Comparison of ENCODE assay signal across 8 cellular contexts in genomic region chr14:93962701-93963601, GRCh38. TPM values are rescaled to one million over a fixed set of nuclear protein-coding genes. Genes with fewer than 3 reads are reported as not detected.
DNase-seq lines count a peak whose midpoint lies in the region; ATAC-seq, FAIRE-seq and TF ChIP-seq lines count a peak whose summit lies in the region.

No MANE protein-coding gene starts in this region.

- no peaks in the 10 kb centered on the region for H3K79me1 ChIP-seq in IMR-90 (ENCODE audit: low read depth in 1 of 2, low read length in 2 of 2)

- peaks cover 30% of the 10 kb centered on the region for H3K9me1 ChIP-seq in IMR-90 (ENCODE audit: insufficient read depth, low read length)

- TF ChIP-seq RAD21 in IMR-90 (IDR thresholded peaks at IDR 0.05; ENCODE audit: low read length): no peak

- H3K4me3 ChIP-seq in IMR-90 (ENCODE audit: insufficient read depth, low read depth, low read length) (no peak overlapping the region), left lung (no peak overlapping the region)

- no peak overlapping the region for H4K5ac ChIP-seq in IMR-90 (ENCODE audit: low read depth, low read length)

- H4K20me1 ChIP-seq in IMR-90 (ENCODE audit: insufficient read depth, low read length): peaks cover 4% of the 10 kb centered on the region; the same call in 1 of the 2 replicates

- H3K9me3 Mint-ChIP-seq in activated CD4-positive, alpha-beta T cell treated with anti-CD3 and anti-CD28 coated beads, Interleukin-2, amount 10 ng/mL, durations not matched to agents 24 days and 14 days: peaks cover 12% of the 10 kb centered on the region

- ATAC-seq in GM21528 (IDR thresholded peaks at IDR 0.05; ENCODE audit: low FRiP score, unreplicated experiment) (peak; percentile 62), IMR-90 (ENCODE audit: low read depth) (no peak; the same call in 1 of the 2 replicates), left lung (peak; percentile 17)

- H2BK15ac ChIP-seq in IMR-90 (ENCODE audit: low read depth, low read length): peak overlapping the region; percentile 47; the same call in 2 of the 3 replicates

- peaks cover 41% of the 10 kb centered on the region for H3K36me3 Mint-ChIP-seq in activated CD4-positive, alpha-beta T cell treated with anti-CD3 and anti-CD28 coated beads, Interleukin-2, amount 10 ng/mL, durations not matched to agents 24 days and 14 days (ENCODE audit: low read depth)

- FAIRE-seq in GM12892 (lab: Jason Lieb, UNC): peak; percentile 93

- in situ Hi-C loops in IMR-90 (cut with MboI; ENCODE audit: low sequenced_read_pairs): no loop called here

- H2BK120ac ChIP-seq in IMR-90 (ENCODE audit: low read depth, low read length): peak overlapping the region; percentile 57; the same call in 1 of the 2 replicates

- H3K23ac ChIP-seq in IMR-90 (ENCODE audit: low read depth, low read length): no peak overlapping the region

- 69% methylated on average over 6 of the region's 16 CpGs; no CpG with 5 or more reads in 1 of the 2 experiments for whole genome bisulfite sequencing in IMR-90 (ENCODE audit: extremely low coverage in 2 of 2, insufficient read length in 1 of 2), 2 experiments

- CTCF ChIA-PET in IMR-90 (lab: Yijun Ruan, JAX): interaction anchor here (0.6 to 1.3 kb wide), 2 partner anchors 23 to 1812 kb away, joined by 3 to 5 read pairs; no protein-coding TSS in a partner anchor

- no TSS peak for BruUV-seq in IMR-90 (replicated peaks; lab: Mats Ljungman, UMichigan)

- H4K91ac ChIP-seq in IMR-90 (ENCODE audit: insufficient read depth, low read depth, low read length): no peak overlapping the region

- peak overlapping the region; percentile 54; the same call in 1 of the 2 replicates for H3K14ac ChIP-seq in IMR-90 (replicated peaks; ENCODE audit: low read depth, low read length)

- intact Hi-C loops in IMR-90 (cut with micrococcal nuclease) (no loop called here), left lung (cut with DNase I) (no loop called here)
- intact Hi-C loops in activated CD4-positive, alpha-beta T cell treated with anti-CD3 and anti-CD28 coated beads, Interleukin-2, amount 10 ng/mL, durations not matched to agents 24 days and 14 days (cut with micrococcal nuclease): loop anchor here (1.0 kb wide), 2 partner anchors 8 to 13 kb away; partner anchors contain the start of gene ASB2

- H2AK9ac ChIP-seq in IMR-90 (replicated peaks; ENCODE audit: low read depth, low read length, poor library complexity): no peak overlapping the region

- peak overlapping the region; percentile 57 for H2AFZ ChIP-seq in IMR-90 (replicated peaks; ENCODE audit: low read length, poor library complexity)

- H4K8ac ChIP-seq in IMR-90 (ENCODE audit: low read depth in 2 of 2, low read length in 2 of 2): peak overlapping the region in 1 of 2 experiments; percentile 5; a peak in 1 of 4 replicates

- peak overlapping the region; percentile 68; the same call in 1 of the 2 replicates for H3K4ac ChIP-seq in IMR-90 (ENCODE audit: low read depth, low read length)

- H3K56ac ChIP-seq in IMR-90 (ENCODE audit: extremely low read depth, insufficient read depth, low read length): no peak overlapping the region

- TF ChIP-seq CTCF in IMR-90 (conservative IDR thresholded peaks at IDR 0.05; ENCODE audit: low read depth, low read length): no peak
- no peak for TF ChIP-seq CTCF in left lung (IDR thresholded peaks at IDR 0.05)

- DNase-seq in GM12892 (ENCODE audit: insufficient read length): no peak
- DNase-seq in IMR-90: peak; percentile 74
- peak; percentile 91 for DNase-seq in activated CD4-positive, alpha-beta T cell treated with anti-CD3 and anti-CD28 coated beads, Interleukin-2, amount 10 ng/mL, durations not matched to agents 24 days and 14 days
- DNase-seq in left lung: peak in 1 of 2 donors; percentile 70
- DNase-seq in NCI-H2107 (lab: John Stamatoyannopoulos, UW): no peak
- DNase-seq in occipital lobe (lab: John Stamatoyannopoulos, UW): no peak
- no peak for DNase-seq in COR-L47 (lab: John Stamatoyannopoulos, UW)

- peak overlapping the region; percentile 81; the same call in 1 of the 2 replicates for H2AK5ac ChIP-seq in IMR-90 (ENCODE audit: low read depth, low read length)

- no peaks in the 10 kb centered on the region for H3K27me3 ChIP-seq in IMR-90 (ENCODE audit: control insufficient read depth, insufficient read depth, low read length)
- H3K27me3 ChIP-seq in left lung: no peaks in the 10 kb centered on the region

- no peaks in the 10 kb centered on the region for H3K27me3 Mint-ChIP-seq in activated CD4-positive, alpha-beta T cell treated with anti-CD3 and anti-CD28 coated beads, Interleukin-2, amount 10 ng/mL, durations not matched to agents 24 days and 14 days

- H3K27ac ChIP-seq in IMR-90 (ENCODE audit: insufficient read depth, low read length) (no peak overlapping the region), left lung (peak overlapping the region in 1 of 2 donors; percentile 41)

- POLR2A ChIA-PET in IMR-90 (lab: Charles Lee; ENCODE audit: unreplicated experiment): no interaction called here

- no peak overlapping the region for H3K9ac ChIP-seq in IMR-90 (ENCODE audit: low read depth, low read length)

- H3K4me2 ChIP-seq in IMR-90 (ENCODE audit: low read depth, low read length): no peak overlapping the region

- TF ChIP-seq POLR2A in GM12892 (IDR thresholded peaks at IDR 0.05; ENCODE audit: low read depth, low read length) (no peak), IMR-90 (IDR thresholded peaks at IDR 0.05; ENCODE audit: low read depth, low read length) (no peak)

- no peaks in the 10 kb centered on the region for H3K9me3 ChIP-seq in IMR-90 (ENCODE audit: control insufficient read depth, insufficient read depth, low read length)
- H3K9me3 ChIP-seq in left lung: no peaks in the 10 kb centered on the region

- no peak overlapping the region for H2BK5ac ChIP-seq in IMR-90 (ENCODE audit: low read depth, low read length, poor library complexity, severe bottlenecking)

- H3K27ac Mint-ChIP-seq in activated CD4-positive, alpha-beta T cell treated with anti-CD3 and anti-CD28 coated beads, Interleukin-2, amount 10 ng/mL, durations not matched to agents 24 days and 14 days: peak overlapping the region; percentile 100

- H2BK20ac ChIP-seq in IMR-90 (ENCODE audit: low read depth, low read length): peak overlapping the region; percentile 53; the same call in 1 of the 2 replicates

- peaks cover 84% of the 10 kb centered on the region for H3K4me1 Mint-ChIP-seq in activated CD4-positive, alpha-beta T cell treated with anti-CD3 and anti-CD28 coated beads, Interleukin-2, amount 10 ng/mL, durations not matched to agents 24 days and 14 days

- 0 out of 2 replicates have a peak overlapping the region, but pooled peaks have one; percentile 33 for H3K18ac ChIP-seq in IMR-90 (ENCODE audit: low read depth, low read length)

- H3K4me1 ChIP-seq in IMR-90 (ENCODE audit: control insufficient read depth, insufficient read depth, low read length) (peaks cover 32% of the 10 kb centered on the region), left lung (peaks cover 12 to 37% of the 10 kb centered on the region in 2 donors)

- H3K36me3 ChIP-seq in IMR-90 (ENCODE audit: control insufficient read depth, insufficient read depth, low read length) (no peaks in the 10 kb centered on the region), left lung (no peaks in the 10 kb centered on the region)

- H3K4me3 Mint-ChIP-seq in activated CD4-positive, alpha-beta T cell treated with anti-CD3 and anti-CD28 coated beads, Interleukin-2, amount 10 ng/mL, durations not matched to agents 24 days and 14 days: peak overlapping the region; percentile 79

- dilution Hi-C loops in IMR-90 (cut with HindIII; ENCODE audit: low sequenced_read_pairs, unreplicated experiment): no loop called here

TF ChIP-seq in IMR-90, 13 proteins besides CTCF, POLR2A, EP300 and RAD21 (continues in another document):
- TF ChIP-seq CEBPB (IDR thresholded peaks at IDR 0.05; ENCODE audit: low read depth, low read length) (no peak), RCOR1 (IDR thresholded peaks at IDR 0.05; ENCODE audit: insufficient replicate concordance, low read length) (peak; percentile 94), BHLHE40 (IDR thresholded peaks at IDR 0.05; ENCODE audit: low read depth, low read length) (peak; percentile 37), RFX5 (IDR thresholded peaks at IDR 0.05; ENCODE audit: low read depth, low read length) (no peak)
- TF ChIP-seq, protein P1, sequence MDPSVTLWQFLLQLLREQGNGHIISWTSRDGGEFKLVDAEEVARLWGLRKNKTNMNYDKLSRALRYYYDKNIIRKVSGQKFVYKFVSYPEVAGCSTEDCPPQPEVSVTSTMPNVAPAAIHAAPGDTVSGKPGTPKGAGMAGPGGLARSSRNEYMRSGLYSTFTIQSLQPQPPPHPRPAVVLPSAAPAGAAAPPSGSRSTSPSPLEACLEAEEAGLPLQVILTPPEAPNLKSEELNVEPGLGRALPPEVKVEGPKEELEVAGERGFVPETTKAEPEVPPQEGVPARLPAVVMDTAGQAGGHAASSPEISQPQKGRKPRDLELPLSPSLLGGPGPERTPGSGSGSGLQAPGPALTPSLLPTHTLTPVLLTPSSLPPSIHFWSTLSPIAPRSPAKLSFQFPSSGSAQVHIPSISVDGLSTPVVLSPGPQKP (IDR thresholded peaks at IDR 0.05; ENCODE audit: borderline replicate concordance, low read depth, low read length): no peak

RNA-seq across cellular contexts. Expression of gene ASB2, which starts 13.4 kb away (rescaled TPM):
- polyA plus RNA-seq in GM12892 (2012; ENCODE audit: missing spikeins): 25.2 TPM
- total RNA-seq in IMR-90 (2012; rRNA removed) (0.54 and 0.83 TPM in 2 replicates), left lung (1 to 10 TPM; 1.4 to 3.2 TPM), occipital lobe (not detected)
- 0.77 and 0.98 TPM in 2 replicates for polyA plus RNA-seq in IMR-90 (2012; rRNA removed)
- polyA plus RNA-seq in IMR-90 (2012; cell fraction: cytosol; rRNA removed): 0.42 and 0.78 TPM in 2 replicates
- polyA plus RNA-seq in IMR-90 (2012; cell fraction: nucleus; rRNA removed; ENCODE audit: low replicate concordance): 1.3 and 3.4 TPM in 2 replicates
- total RNA-seq in activated CD4-positive, alpha-beta T cell treated with anti-CD3 and anti-CD28 coated beads, Interleukin-2, amount 10 ng/mL, durations not matched to agents 24 days and 14 days: 21.1 and 21.6 TPM in 2 replicates

RNA-seq across cellular contexts. Expression of gene CCDC197, which starts 34.1 kb away (rescaled TPM):
- polyA plus RNA-seq in GM12892 (2012; ENCODE audit: missing spikeins): not detected
- total RNA-seq in IMR-90 (2012; rRNA removed) (not detected in 2 replicates), left lung (not detected), occipital lobe (not detected)
- polyA plus RNA-seq in IMR-90 (2012; rRNA removed): not detected in 2 replicates
- polyA plus RNA-seq in IMR-90 (2012; cell fraction: cytosol; rRNA removed): not detected in 2 replicates
- polyA plus RNA-seq in IMR-90 (2012; cell fraction: nucleus; rRNA removed; ENCODE audit: low replicate concordance): not detected in 2 replicates
- total RNA-seq in activated CD4-positive, alpha-beta T cell treated with anti-CD3 and anti-CD28 coated beads, Interleukin-2, amount 10 ng/mL, durations not matched to agents 24 days and 14 days: not detected in 2 replicates

RNA-seq across cellular contexts. Expression of gene FAM181A, which starts 35.8 kb away (rescaled TPM):
- not detected for polyA plus RNA-seq in GM12892 (2012; ENCODE audit: missing spikeins)
- not detected in 2 replicates for total RNA-seq in IMR-90 (2012; rRNA removed)
- not detected in 2 replicates for polyA plus RNA-seq in IMR-90 (2012; rRNA removed)
- polyA plus RNA-seq in IMR-90 (2012; cell fraction: cytosol; rRNA removed): not detected in 2 replicates
- polyA plus RNA-seq in IMR-90 (2012; cell fraction: nucleus; rRNA removed; ENCODE audit: low replicate concordance): not detected in 2 replicates
- total RNA-seq in activated CD4-positive, alpha-beta T cell treated with anti-CD3 and anti-CD28 coated beads, Interleukin-2, amount 10 ng/mL, durations not matched to agents 24 days and 14 days: not detected in 2 replicates
- 1 to 10 TPM in 1 of 2 donors, not detected in 1; 1.1 TPM for total RNA-seq in left lung
- total RNA-seq in occipital lobe: 3.0 TPM

Comparison
In these comparisons a context has a peak if more than half of its experiments do, and no peak if none do; other contexts are left out.
1. DNase-seq: peak in IMR-90 (single experiment) and activated CD4-positive, alpha-beta T cell treated with anti-CD3 and anti-CD28 coated beads, Interleukin-2, amount 10 ng/mL, durations not matched to agents 24 days and 14 days (single experiment); none in GM12892 (single experiment), NCI-H2107 (single experiment), occipital lobe (single experiment) and COR-L47 (single experiment).